In the genomic region with DNA sequence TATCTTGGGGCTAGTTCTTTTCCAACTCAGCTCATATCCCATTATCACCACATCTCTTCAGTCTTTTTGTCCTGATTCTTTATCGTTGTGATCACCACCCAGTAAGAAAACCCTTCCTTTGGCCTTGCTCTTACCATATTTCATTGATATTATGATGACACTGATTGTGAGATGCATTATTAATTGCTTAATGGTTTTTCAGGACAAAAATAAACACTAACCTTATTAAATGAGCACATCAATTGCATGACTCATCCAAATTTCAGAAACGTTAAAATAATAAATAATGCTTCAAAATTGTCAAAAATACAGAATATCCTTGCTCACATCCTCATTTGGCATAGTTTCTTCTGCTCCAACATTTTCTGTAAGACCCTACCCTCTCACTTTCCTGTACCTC, we compare ENCODE assay signal across 37 cellular contexts.
"Had no signal": no experiment of that assay in that cellular context is flagged by ENCODE, and none has a peak within 500 bp of the region (broad histone marks: within the 10 kb centered on the region; RNA-seq: fewer than 3 reads in every experiment).

No MANE protein-coding gene starts in this region.

- H3K4me1 ChIP-seq: ascending aorta had no signal

- H3K27me3 ChIP-seq: ascending aorta, cardiac muscle cell had no signal

- H3K4me1 Mint-ChIP-seq: activated CD4-positive, alpha-beta T cell treated with anti-CD3 and anti-CD28 coated beads, Interleukin-2, amount 10 ng/mL, durations not matched to agents 24 days and 14 days; activated CD8-positive, alpha-beta memory T cell treated with anti-CD3 and anti-CD28 coated beads, Interleukin-2, amount 10 ng/mL, durations not matched to agents 7 days and 5 days; activated naive CD4-positive, alpha-beta T cell treated with anti-CD3 and anti-CD28 coated beads, Interleukin-2, amount 10 ng/mL, durations not matched to agents 7 days and 5 days; activated naive CD4-positive, alpha-beta T cell treated with anti-CD3 and anti-CD28 coated beads, Interleukin-2, amount 50 U/mL, for 24 hours; activated naive CD8-positive, alpha-beta T cell treated with anti-CD3 and anti-CD28 coated beads, Interleukin-2, amount 10 ng/mL, durations not matched to agents 7 days and 5 days; activated naive CD8-positive, alpha-beta T cell treated with anti-CD3 and anti-CD28 coated beads, Interleukin-2, amount 50 U/mL, for 24 hours; brain; central memory CD8-positive, alpha-beta T cell had no signal

- H3K9me3 Mint-ChIP-seq: activated B cell treated with CpG ODN at 0.5 μM for 24 hours; activated CD4-positive, alpha-beta memory T cell treated with anti-CD3 and anti-CD28 coated beads for 36 hours; activated naive CD4-positive, alpha-beta T cell treated with anti-CD3 and anti-CD28 coated beads, Interleukin-2, amount 10 ng/mL, durations not matched to agents 7 days and 5 days; activated naive CD8-positive, alpha-beta T cell treated with anti-CD3 and anti-CD28 coated beads, Interleukin-2, amount 10 ng/mL, durations not matched to agents 7 days and 5 days; activated naive CD8-positive, alpha-beta T cell treated with anti-CD3 and anti-CD28 coated beads, Interleukin-2, amount 50 U/mL, for 24 hours; activated T-cell treated with anti-CD3 and anti-CD28 coated beads, Interleukin-2, amount 50 U/mL, for 24 hours; activated T-helper 2 cell treated with anti-CD3 and anti-CD28 coated beads, Interferon-gamma antibody, Interleukin-2, Interleukin-4, amounts not matched to agents 10 μg/mL and 5 μg/mL and 100 μg/mL, durations not matched to agents 14 hours and 24 hours and 36 hours; brain; T-helper 2 cell treated with Interferon-gamma antibody and Interleukin-4, amounts not matched to agents 5 μg/mL and 100 μg/mL, for 36 hours had no signal

- DNase-seq: activated B cell treated with CpG ODN at 0.5 μM for 24 hours; activated CD4-positive, alpha-beta memory T cell treated with anti-CD3 and anti-CD28 coated beads for 36 hours; activated CD4-positive, alpha-beta T cell treated with anti-CD3 and anti-CD28 coated beads for 4 hours; activated CD4-positive, alpha-beta T cell treated with anti-CD3 and anti-CD28 coated beads, Interleukin-2, amount 10 ng/mL, durations not matched to agents 24 days and 14 days; activated CD4-positive, alpha-beta T cell treated with anti-CD3 and anti-CD28 coated beads, Interleukin-2, amount 50 U/mL, for 1 hour; activated CD4-positive, alpha-beta T cell treated with anti-CD3 and anti-CD28 coated beads, Interleukin-2, amount 50 U/mL, for 4 hours; activated CD4-positive, CD25-positive, alpha-beta regulatory T cell treated with anti-CD3 and anti-CD28 coated beads, Interleukin-2, amount 50 U/mL, for 72 hours; activated CD8-positive, alpha-beta memory T cell treated with anti-CD3 and anti-CD28 coated beads for 24 hours; activated CD8-positive, alpha-beta memory T cell treated with anti-CD3 and anti-CD28 coated beads, Interleukin-2, amount 10 ng/mL, durations not matched to agents 7 days and 5 days; activated CD8-positive, alpha-beta memory T cell treated with anti-CD3 and anti-CD28 coated beads, Interleukin-2, amount 50 U/mL, for 48 hours; activated CD8-positive, alpha-beta T cell treated with anti-CD3 and anti-CD28 coated beads, Interleukin-2, amount 10 ng/mL, durations not matched to agents 7 days and 5 days; activated effector memory CD4-positive, alpha-beta T cell treated with Interleukin-2 at 50 U/mL for 16 hours; activated gamma-delta T cell; activated naive CD4-positive, alpha-beta T cell treated with anti-CD3 and anti-CD28 coated beads, Interleukin-2, amount 10 ng/mL, durations not matched to agents 7 days and 5 days; activated naive CD4-positive, alpha-beta T cell treated with Interleukin-2 at 50 U/mL for 16 hours; activated naive CD8-positive, alpha-beta T cell treated with anti-CD3 and anti-CD28 coated beads, Interleukin-2, amount 10 ng/mL, durations not matched to agents 7 days and 5 days; activated naive CD8-positive, alpha-beta T cell treated with anti-CD3 and anti-CD28 coated beads, Interleukin-2, amount 50 U/mL, for 24 hours; activated T-cell treated with anti-CD3 and anti-CD28 coated beads, Interleukin-2, amount 50 U/mL, for 24 hours; activated T-cell treated with anti-CD3 and anti-CD28 coated beads, Interleukin-2, amount 50 U/mL, for 48 hours; amygdala; anterior cingulate cortex; caudate nucleus; cerebellar nuclear complex; T-helper 1 cell; T-helper 2 cell; T-helper 9 cell had no signal

- FAIRE-seq: TTC549 had no signal

- H3K27me3 Mint-ChIP-seq: activated B cell treated with CpG ODN at 0.5 μM for 24 hours; activated CD4-positive, alpha-beta memory T cell treated with anti-CD3 and anti-CD28 coated beads for 36 hours; activated naive CD4-positive, alpha-beta T cell treated with anti-CD3 and anti-CD28 coated beads, Interleukin-2, amount 10 ng/mL, durations not matched to agents 7 days and 5 days; activated naive CD4-positive, alpha-beta T cell treated with anti-CD3 and anti-CD28 coated beads, Interleukin-2, amount 50 U/mL, for 24 hours; activated naive CD8-positive, alpha-beta T cell; activated naive CD8-positive, alpha-beta T cell treated with anti-CD3 and anti-CD28 coated beads, Interleukin-2, amount 10 ng/mL, durations not matched to agents 7 days and 5 days; activated naive CD8-positive, alpha-beta T cell treated with anti-CD3 and anti-CD28 coated beads, Interleukin-2, amount 50 U/mL, for 24 hours; activated T-cell treated with anti-CD3 and anti-CD28 coated beads, Interleukin-2, amount 50 U/mL, for 24 hours; central memory CD8-positive, alpha-beta T cell had no signal

- H3K27ac ChIP-seq: ascending aorta, cardiac muscle cell, VCaP had no signal

- H3K9me3 ChIP-seq: ascending aorta had no signal

- H3K4me3 Mint-ChIP-seq: activated B cell treated with CpG ODN at 0.5 μM for 24 hours; activated CD4-positive, alpha-beta memory T cell treated with anti-CD3 and anti-CD28 coated beads for 36 hours; activated CD4-positive, alpha-beta T cell treated with anti-CD3 and anti-CD28 coated beads, Interleukin-2, amount 10 ng/mL, durations not matched to agents 24 days and 14 days; activated CD8-positive, alpha-beta memory T cell treated with anti-CD3 and anti-CD28 coated beads, Interleukin-2, amount 10 ng/mL, durations not matched to agents 7 days and 5 days; activated CD8-positive, alpha-beta T cell treated with anti-CD3 and anti-CD28 coated beads, Interleukin-2, amount 10 ng/mL, durations not matched to agents 7 days and 5 days; activated naive CD4-positive, alpha-beta T cell treated with anti-CD3 and anti-CD28 coated beads, Interleukin-2, amount 10 ng/mL, durations not matched to agents 7 days and 5 days; activated naive CD4-positive, alpha-beta T cell treated with anti-CD3 and anti-CD28 coated beads, Interleukin-2, amount 50 U/mL, for 24 hours; activated naive CD8-positive, alpha-beta T cell; activated naive CD8-positive, alpha-beta T cell treated with anti-CD3 and anti-CD28 coated beads, Interleukin-2, amount 10 ng/mL, durations not matched to agents 7 days and 5 days; activated naive CD8-positive, alpha-beta T cell treated with anti-CD3 and anti-CD28 coated beads, Interleukin-2, amount 50 U/mL, for 24 hours; activated T-cell treated with anti-CD3 and anti-CD28 coated beads, Interleukin-2, amount 50 U/mL, for 24 hours; brain; central memory CD8-positive, alpha-beta T cell; T-helper 1 cell treated with Interleukin-12 subunit alpha and Interleukin-12 subunit beta and Interleukin-4 antibody, amounts not matched to agents 30 μg/mL and 1 μg/mL, for 36 hours; T-helper 2 cell treated with Interferon-gamma antibody and Interleukin-4, amounts not matched to agents 5 μg/mL and 100 μg/mL, for 36 hours had no signal

- H3K27ac Mint-ChIP-seq: activated CD4-positive, alpha-beta memory T cell treated with anti-CD3 and anti-CD28 coated beads for 36 hours; activated CD4-positive, alpha-beta T cell treated with anti-CD3 and anti-CD28 coated beads, Interleukin-2, amount 10 ng/mL, durations not matched to agents 24 days and 14 days; activated CD8-positive, alpha-beta memory T cell treated with anti-CD3 and anti-CD28 coated beads, Interleukin-2, amount 10 ng/mL, durations not matched to agents 7 days and 5 days; activated CD8-positive, alpha-beta T cell treated with anti-CD3 and anti-CD28 coated beads, Interleukin-2, amount 10 ng/mL, durations not matched to agents 7 days and 5 days; activated naive CD4-positive, alpha-beta T cell treated with anti-CD3 and anti-CD28 coated beads, Interleukin-2, amount 10 ng/mL, durations not matched to agents 7 days and 5 days; activated naive CD4-positive, alpha-beta T cell treated with anti-CD3 and anti-CD28 coated beads, Interleukin-2, amount 50 U/mL, for 24 hours; activated naive CD8-positive, alpha-beta T cell; activated naive CD8-positive, alpha-beta T cell treated with anti-CD3 and anti-CD28 coated beads, Interleukin-2, amount 10 ng/mL, durations not matched to agents 7 days and 5 days; activated naive CD8-positive, alpha-beta T cell treated with anti-CD3 and anti-CD28 coated beads, Interleukin-2, amount 50 U/mL, for 24 hours; activated T-cell treated with anti-CD3 and anti-CD28 coated beads, Interleukin-2, amount 50 U/mL, for 24 hours; activated T-helper 2 cell treated with anti-CD3 and anti-CD28 coated beads, Interferon-gamma antibody, Interleukin-2, Interleukin-4, amounts not matched to agents 10 μg/mL and 5 μg/mL and 100 μg/mL, durations not matched to agents 14 hours and 24 hours and 36 hours; brain; T-helper 1 cell treated with Interleukin-12 subunit alpha and Interleukin-12 subunit beta and Interleukin-4 antibody, amounts not matched to agents 30 μg/mL and 1 μg/mL, for 36 hours; T-helper 2 cell treated with Interferon-gamma antibody and Interleukin-4, amounts not matched to agents 5 μg/mL and 100 μg/mL, for 36 hours had no signal

- H3K36me3 Mint-ChIP-seq: activated CD4-positive, alpha-beta memory T cell treated with anti-CD3 and anti-CD28 coated beads for 36 hours; activated CD8-positive, alpha-beta memory T cell treated with anti-CD3 and anti-CD28 coated beads, Interleukin-2, amount 10 ng/mL, durations not matched to agents 7 days and 5 days; activated naive CD4-positive, alpha-beta T cell treated with anti-CD3 and anti-CD28 coated beads, Interleukin-2, amount 10 ng/mL, durations not matched to agents 7 days and 5 days; activated naive CD4-positive, alpha-beta T cell treated with anti-CD3 and anti-CD28 coated beads, Interleukin-2, amount 50 U/mL, for 24 hours; activated naive CD8-positive, alpha-beta T cell; activated naive CD8-positive, alpha-beta T cell treated with anti-CD3 and anti-CD28 coated beads, Interleukin-2, amount 10 ng/mL, durations not matched to agents 7 days and 5 days; brain had no signal

- ATAC-seq: activated CD8-positive, alpha-beta memory T cell treated with anti-CD3 and anti-CD28 coated beads, Interleukin-2, amount 10 ng/mL, durations not matched to agents 7 days and 5 days; activated CD8-positive, alpha-beta T cell treated with anti-CD3 and anti-CD28 coated beads, Interleukin-2, amount 10 ng/mL, durations not matched to agents 7 days and 5 days; activated naive CD8-positive, alpha-beta T cell treated with anti-CD3 and anti-CD28 coated beads, Interleukin-2, amount 50 U/mL, for 24 hours had no signal

- H3K36me3 ChIP-seq: ascending aorta, cardiac muscle cell had no signal

- H3K4me3 ChIP-seq: ascending aorta, cardiac muscle cell had no signal
